Comparison of ENCODE assay signal across 9 cellular contexts in genomic region chr6:2940010-2940850, GRCh38. TPM values are rescaled to one million over a fixed set of nuclear protein-coding genes. Genes with fewer than 3 reads are reported as not detected.
A peak's percentile ranks its signal among the peaks of the same experiment; 100 is the strongest.
DNase-seq lines count a peak whose midpoint lies in the region; ATAC-seq and TF ChIP-seq lines count a peak whose summit lies in the region.
"Had no signal": no experiment of that assay in that cellular context is flagged by ENCODE, and none has a peak within 500 bp of the region (broad histone marks: within the 10 kb centered on the region; RNA-seq: fewer than 3 reads in every experiment).

No MANE protein-coding gene starts in this region.

- no peak for TF ChIP-seq CTCF in GM13977 (IDR thresholded peaks at IDR 0.05; ENCODE audit: extremely low read depth, insufficient read depth, missing control alignments)
- TF ChIP-seq CTCF in GM23338 (conservative IDR thresholded peaks at IDR 0.05; ENCODE audit: low read depth in 2 of 2) = no peak
- TF ChIP-seq CTCF in gastrocnemius medialis (IDR thresholded peaks at IDR 0.05 in 4 of 5, conservative IDR thresholded peaks at IDR 0.05 in 1 of 5) = no peak

- no peak overlapping the region for H3K4me3 ChIP-seq in GM23338
- no peak overlapping the region for H3K4me3 ChIP-seq in gastrocnemius medialis

- DNase-seq in GM13977 (ENCODE audit: low spot score) (peak; percentile 90), GM23338 (ENCODE audit: low spot score) (no peak), NOMO-1 treated with DMSO at 0.1 percent for 48 hours (lab: John Stamatoyannopoulos, UW; ENCODE audit: unreplicated experiment) (peak; percentile 38), NCI-H1694 (lab: John Stamatoyannopoulos, UW) (no peak), DMS79 (lab: John Stamatoyannopoulos, UW) (no peak), gastrocnemius medialis (no peak)
- peak; percentile 76 for DNase-seq in activated T-helper 2 cell treated with anti-CD3 and anti-CD28 coated beads, Interferon-gamma antibody, Interleukin-2, Interleukin-4, amounts not matched to agents 10 μg/mL and 5 μg/mL and 100 μg/mL, durations not matched to agents 14 hours and 24 hours and 36 hours (ENCODE audit: low spot score)
- peak; percentile 89 for DNase-seq in stimulated activated CD4-positive, alpha-beta T cell treated with anti-CD3 and anti-CD28 coated beads, Interleukin-15, amount 100 ng/mL, for 24 hours

- peaks cover 4% of the 10 kb centered on the region for H3K27me3 Mint-ChIP-seq in GM23338 (ENCODE audit: insufficient read depth, low read depth, poor library complexity)
- H3K27me3 Mint-ChIP-seq in activated T-helper 2 cell treated with anti-CD3 and anti-CD28 coated beads, Interferon-gamma antibody, Interleukin-2, Interleukin-4, amounts not matched to agents 10 μg/mL and 5 μg/mL and 100 μg/mL, durations not matched to agents 14 hours and 24 hours and 36 hours (ENCODE audit: low read depth) = no peaks in the 10 kb centered on the region

- no peak overlapping the region for H3K4me3 Mint-ChIP-seq in GM23338
- no peak overlapping the region for H3K4me3 Mint-ChIP-seq in activated T-helper 2 cell treated with anti-CD3 and anti-CD28 coated beads, Interferon-gamma antibody, Interleukin-2, Interleukin-4, amounts not matched to agents 10 μg/mL and 5 μg/mL and 100 μg/mL, durations not matched to agents 14 hours and 24 hours and 36 hours (ENCODE audit: low read depth)

- H3K4me1 ChIP-seq in GM23338 (ENCODE audit: insufficient read depth) (peaks cover 19% of the 10 kb centered on the region), gastrocnemius medialis (peaks cover 13 to 27% of the 10 kb centered on the region in 2 donors)

- no peaks in the 10 kb centered on the region for H3K36me3 Mint-ChIP-seq in GM23338 (ENCODE audit: low read depth)
- peaks cover 53% of the 10 kb centered on the region for H3K36me3 Mint-ChIP-seq in activated T-helper 2 cell treated with anti-CD3 and anti-CD28 coated beads, Interferon-gamma antibody, Interleukin-2, Interleukin-4, amounts not matched to agents 10 μg/mL and 5 μg/mL and 100 μg/mL, durations not matched to agents 14 hours and 24 hours and 36 hours (ENCODE audit: low read depth)

- ATAC-seq in GM23338 = no peak
- no peak for ATAC-seq in gastrocnemius medialis

- H3K9me3 ChIP-seq in gastrocnemius medialis = no peaks in the 10 kb centered on the region

- H3K27ac ChIP-seq in GM23338 (ENCODE audit: low read depth) (no peak overlapping the region), gastrocnemius medialis (no peak overlapping the region)
- H3K27ac ChIP-seq: epithelial cell of prostate had no signal

- H3K36me3 ChIP-seq in GM23338 (ENCODE audit: insufficient read depth) (no peaks in the 10 kb centered on the region), gastrocnemius medialis (no peaks in the 10 kb centered on the region)

- H3K4me1 Mint-ChIP-seq in GM23338 = peaks cover 18% of the 10 kb centered on the region
- peaks cover 48% of the 10 kb centered on the region for H3K4me1 Mint-ChIP-seq in activated T-helper 2 cell treated with anti-CD3 and anti-CD28 coated beads, Interferon-gamma antibody, Interleukin-2, Interleukin-4, amounts not matched to agents 10 μg/mL and 5 μg/mL and 100 μg/mL, durations not matched to agents 14 hours and 24 hours and 36 hours (ENCODE audit: low read depth)

- peaks cover 9% of the 10 kb centered on the region; the same call in 2 of the 3 replicates for H3K9me3 Mint-ChIP-seq in GM23338
- peaks cover 33% of the 10 kb centered on the region for H3K9me3 Mint-ChIP-seq in activated T-helper 2 cell treated with anti-CD3 and anti-CD28 coated beads, Interferon-gamma antibody, Interleukin-2, Interleukin-4, amounts not matched to agents 10 μg/mL and 5 μg/mL and 100 μg/mL, durations not matched to agents 14 hours and 24 hours and 36 hours

- no peaks in the 10 kb centered on the region for H4K20me1 ChIP-seq in GM23338 (replicated peaks; ENCODE audit: insufficient read depth)

- H3K27me3 ChIP-seq in GM23338 (ENCODE audit: insufficient read depth) = no peaks in the 10 kb centered on the region
- no peaks in the 10 kb centered on the region for H3K27me3 ChIP-seq in gastrocnemius medialis

- H3K79me2 ChIP-seq in GM23338 (replicated peaks; ENCODE audit: insufficient read depth) = no peaks in the 10 kb centered on the region

- in situ Hi-C loops in GM13977 (cut with MboI; ENCODE audit: low pct_unique_long_range_greater_than_20kb, low sequenced_read_pairs, unreplicated experiment) = no loop called here
- in situ Hi-C loops in gastrocnemius medialis (cut with MboI; ENCODE audit: low sequenced_read_pairs in 4 of 4) = no loop called here

- intact Hi-C loops in activated T-helper 2 cell treated with anti-CD3 and anti-CD28 coated beads, Interferon-gamma antibody, Interleukin-2, Interleukin-4, amounts not matched to agents 10 μg/mL and 5 μg/mL and 100 μg/mL, durations not matched to agents 14 hours and 24 hours and 36 hours (cut with micrococcal nuclease) = loop anchor here (1.0 to 5.0 kb wide), 9 partner anchors 12 to 269 kb away; partner anchors contain the start of genes RIPK1, SERPINB6 and SERPINB9
- intact Hi-C loops in gastrocnemius medialis (cut with DNase I; ENCODE audit: low total_unique reads) = no loop called here

- H3K4me2 ChIP-seq in GM23338 = no peak overlapping the region

- peak overlapping the region; percentile 10; the same call in 1 of the 2 replicates for H2AFZ ChIP-seq in GM23338

- 0 out of 2 replicates have a peak, but pooled peaks cover 5% of the 10 kb centered on the region for H3F3A ChIP-seq in GM23338 (replicated peaks; ENCODE audit: low read depth)

- H3K27ac Mint-ChIP-seq in GM23338 = no peak overlapping the region
- H3K27ac Mint-ChIP-seq in activated T-helper 2 cell treated with anti-CD3 and anti-CD28 coated beads, Interferon-gamma antibody, Interleukin-2, Interleukin-4, amounts not matched to agents 10 μg/mL and 5 μg/mL and 100 μg/mL, durations not matched to agents 14 hours and 24 hours and 36 hours = peak overlapping the region; percentile 92

- H3K9me2 ChIP-seq in GM23338 (ENCODE audit: insufficient read depth) = no peaks in the 10 kb centered on the region

- TF ChIP-seq POLR2A in gastrocnemius medialis (IDR thresholded peaks at IDR 0.05) = no peak

TF ChIP-seq in GM23338, 12 proteins besides CTCF, POLR2A, EP300 and RAD21:
- TF ChIP-seq ZNF114 (CRISPR knock-in tag; IDR thresholded peaks at IDR 0.05) = no peak
- no peak for TF ChIP-seq ZNF331 (CRISPR knock-in tag; IDR thresholded peaks at IDR 0.05; ENCODE audit: low read depth)
- TF ChIP-seq EZH2 (IDR thresholded peaks at IDR 0.05; ENCODE audit: low read depth, unreplicated experiment) = no peak
- peak; percentile 41; the same call in 1 of the 2 replicates for TF ChIP-seq POLR2AphosphoS5 (IDR thresholded peaks at IDR 0.05; ENCODE audit: low read depth)
- TF ChIP-seq EZH2phosphoT487 (IDR thresholded peaks at IDR 0.05; ENCODE audit: unreplicated experiment) = no peak

RNA-seq across cellular contexts. Expression of gene SERPINB6, which starts 31.1 kb away (rescaled TPM):
- total RNA-seq in GM23338 (2014; rRNA removed; shearing (Covaris generic)) = 37.6 and 38.5 TPM in 2 replicates
- 25.9 and 26.0 TPM in 2 replicates for polyA plus RNA-seq in GM23338 (2016; fragmentation: Nextera tagmentation; extraction: Ambion mirVana)
- total RNA-seq in activated T-helper 2 cell treated with anti-CD3 and anti-CD28 coated beads, Interferon-gamma antibody, Interleukin-2, Interleukin-4, amounts not matched to agents 10 μg/mL and 5 μg/mL and 100 μg/mL, durations not matched to agents 14 hours and 24 hours and 36 hours = 72.0 and 73.0 TPM in 2 replicates
- total RNA-seq in gastrocnemius medialis = 100 to 1,000 TPM; 114 to 260 (median 189) TPM

RNA-seq across cellular contexts. Expression of gene SERPINB9, which starts 37.1 kb away (rescaled TPM):
- 65.0 and 71.3 TPM in 2 replicates for total RNA-seq in GM23338 (2014; rRNA removed; shearing (Covaris generic))
- polyA plus RNA-seq in GM23338 (2016; fragmentation: Nextera tagmentation; extraction: Ambion mirVana) = 46.6 and 47.4 TPM in 2 replicates
- total RNA-seq in activated T-helper 2 cell treated with anti-CD3 and anti-CD28 coated beads, Interferon-gamma antibody, Interleukin-2, Interleukin-4, amounts not matched to agents 10 μg/mL and 5 μg/mL and 100 μg/mL, durations not matched to agents 14 hours and 24 hours and 36 hours = 120 and 123 TPM in 2 replicates
- 1 to 10 TPM; 1.0 to 2.1 (median 1.6) TPM for total RNA-seq in gastrocnemius medialis

RNA-seq across cellular contexts. Expression of gene NQO2, which starts 59.5 kb away (rescaled TPM):
- total RNA-seq in GM23338 (2014; rRNA removed; shearing (Covaris generic)) = 117 and 125 TPM in 2 replicates
- 159 and 173 TPM in 2 replicates for polyA plus RNA-seq in GM23338 (2016; fragmentation: Nextera tagmentation; extraction: Ambion mirVana)
- total RNA-seq in activated T-helper 2 cell treated with anti-CD3 and anti-CD28 coated beads, Interferon-gamma antibody, Interleukin-2, Interleukin-4, amounts not matched to agents 10 μg/mL and 5 μg/mL and 100 μg/mL, durations not matched to agents 14 hours and 24 hours and 36 hours = 42.5 and 45.6 TPM in 2 replicates
- 10 to 100 TPM; 46.7 to 94.5 (median 60.3) TPM for total RNA-seq in gastrocnemius medialis

Comparison
In these comparisons a context has a peak if more than half of its experiments do, and no peak if none do; other contexts are left out.
1. DNase-seq: peak in GM13977 (single experiment), NOMO-1 treated with DMSO at 0.1 percent for 48 hours (single experiment), activated T-helper 2 cell treated with anti-CD3 and anti-CD28 coated beads, Interferon-gamma antibody, Interleukin-2, Interleukin-4, amounts not matched to agents 10 μg/mL and 5 μg/mL and 100 μg/mL, durations not matched to agents 14 hours and 24 hours and 36 hours (single experiment) and stimulated activated CD4-positive, alpha-beta T cell treated with anti-CD3 and anti-CD28 coated beads, Interleukin-15, amount 100 ng/mL, for 24 hours (single experiment); none in GM23338 (single experiment), NCI-H1694 (single experiment), DMS79 (single experiment) and gastrocnemius medialis (0 of 2).
2. RNA of gene SERPINB9, which starts 37.1 kb away (total RNA-seq): 120 to 123 TPM in activated T-helper 2 cell treated with anti-CD3 and anti-CD28 coated beads, Interferon-gamma antibody, Interleukin-2, Interleukin-4, amounts not matched to agents 10 μg/mL and 5 μg/mL and 100 μg/mL, durations not matched to agents 14 hours and 24 hours and 36 hours and 65.0 to 71.3 TPM in GM23338; 1.0 to 2.1 TPM in gastrocnemius medialis; every median in the first group is over 10 times any median in the second.